In genomic region chr2:109317471-109318090, GRCh38 we compare ENCODE assay signal across 1 cellular context.
TF ChIP-seq lines count a peak whose summit lies in the region.

No MANE protein-coding gene starts in this region.

TF ChIP-seq in GM23338, 12 proteins besides CTCF, POLR2A, EP300 and RAD21 (continued from another document):
- TF ChIP-seq REST (IDR thresholded peaks at IDR 0.05; ENCODE audit: unreplicated experiment) = no peak
- TF ChIP-seq NANOG (IDR thresholded peaks at IDR 0.05; ENCODE audit: borderline replicate concordance) = no peak
- TF ChIP-seq JUNB (IDR thresholded peaks at IDR 0.05; ENCODE audit: unreplicated experiment) = no peak
- no peak for TF ChIP-seq POLR2AphosphoS5 (IDR thresholded peaks at IDR 0.05; ENCODE audit: low read depth)
- TF ChIP-seq ZNF114 (CRISPR knock-in tag; IDR thresholded peaks at IDR 0.05) = no peak
